ENCODE assay signal across 2 cellular contexts in the genomic region with DNA sequence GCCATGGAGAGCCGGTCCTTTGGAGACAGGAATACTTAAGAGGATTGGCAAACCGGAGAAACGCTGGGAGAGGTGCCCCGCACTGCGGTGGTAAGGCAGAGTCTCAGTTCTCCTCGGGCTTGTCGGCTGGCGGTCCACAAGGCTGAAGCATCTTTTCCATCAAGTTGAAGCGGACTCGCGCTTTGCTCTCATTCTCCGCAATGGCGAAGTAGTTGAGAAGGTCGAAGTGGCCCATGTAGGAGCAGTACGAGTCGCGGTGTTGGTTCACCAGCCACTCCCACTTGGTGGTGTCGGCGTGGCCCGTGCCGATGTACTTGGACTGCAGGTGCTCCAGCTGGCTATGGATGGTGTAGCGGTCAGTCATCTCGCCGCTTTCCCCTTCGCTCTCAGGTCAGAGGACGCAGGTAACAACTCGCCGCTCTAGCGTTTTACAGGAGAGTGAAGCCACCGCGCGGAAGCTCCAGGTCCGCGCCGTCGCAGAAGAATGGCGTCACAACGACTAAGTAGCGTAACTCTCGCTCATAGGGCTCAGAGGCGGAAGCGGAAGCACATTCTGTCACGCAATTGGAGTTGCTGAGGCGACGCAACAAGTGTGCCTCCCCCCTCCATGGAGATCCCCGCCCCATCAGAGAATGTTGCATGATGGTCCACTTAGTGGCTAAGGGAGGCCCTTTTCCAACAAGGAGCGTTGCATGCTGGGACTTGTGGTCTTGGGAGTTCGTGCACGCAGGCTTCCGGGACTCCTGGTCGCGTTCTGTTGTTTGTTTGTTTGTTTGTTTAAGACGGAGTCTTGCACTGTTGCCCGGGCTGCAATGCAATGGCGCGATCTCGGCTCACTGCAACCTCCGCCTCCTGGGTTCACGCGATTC.
TF ChIP-seq lines count a peak whose summit lies in the region.

A gene (minus strand): TSS at position 440 of the 869 bp plus-strand sequence. CDS start 76 bp downstream, at position 364.

TF ChIP-seq in HCT116, 20 proteins besides CTCF, POLR2A, EP300 and RAD21 (continued from another document):
- TF ChIP-seq, protein P1, sequence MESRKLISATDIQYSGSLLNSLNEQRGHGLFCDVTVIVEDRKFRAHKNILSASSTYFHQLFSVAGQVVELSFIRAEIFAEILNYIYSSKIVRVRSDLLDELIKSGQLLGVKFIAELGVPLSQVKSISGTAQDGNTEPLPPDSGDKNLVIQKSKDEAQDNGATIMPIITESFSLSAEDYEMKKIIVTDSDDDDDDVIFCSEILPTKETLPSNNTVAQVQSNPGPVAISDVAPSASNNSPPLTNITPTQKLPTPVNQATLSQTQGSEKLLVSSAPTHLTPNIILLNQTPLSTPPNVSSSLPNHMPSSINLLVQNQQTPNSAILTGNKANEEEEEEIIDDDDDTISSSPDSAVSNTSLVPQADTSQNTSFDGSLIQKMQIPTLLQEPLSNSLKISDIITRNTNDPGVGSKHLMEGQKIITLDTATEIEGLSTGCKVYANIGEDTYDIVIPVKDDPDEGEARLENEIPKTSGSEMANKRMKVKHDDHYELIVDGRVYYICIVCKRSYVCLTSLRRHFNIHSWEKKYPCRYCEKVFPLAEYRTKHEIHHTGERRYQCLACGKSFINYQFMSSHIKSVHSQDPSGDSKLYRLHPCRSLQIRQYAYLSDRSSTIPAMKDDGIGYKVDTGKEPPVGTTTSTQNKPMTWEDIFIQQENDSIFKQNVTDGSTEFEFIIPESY (IDR thresholded peaks at IDR 0.05; ENCODE audit: extremely low read depth, insufficient replicate concordance, low read length): peak; percentile 38
- TF ChIP-seq EZH2phosphoT487 (IDR thresholded peaks at IDR 0.05; ENCODE audit: borderline replicate concordance) (no peak), JUND (IDR thresholded peaks at IDR 0.05) (no peak), SRF (IDR thresholded peaks at IDR 0.05; ENCODE audit: low read depth) (peak; percentile 97), TCF7L2 (IDR thresholded peaks at IDR 0.05; ENCODE audit: borderline replicate concordance, extremely low read depth, insufficient read depth, insufficient read length) (peak; percentile 53), CBX3 (IDR thresholded peaks at IDR 0.05; ENCODE audit: low read depth) (peak; percentile 98), EGR1 (IDR thresholded peaks at IDR 0.05; ENCODE audit: low read depth) (no peak; the same call in 1 of the 2 replicates), FOSL1 (IDR thresholded peaks at IDR 0.05; ENCODE audit: low read depth) (no peak), SIN3A (IDR thresholded peaks at IDR 0.05; ENCODE audit: low read depth) (peak; percentile 97), ZFX (IDR thresholded peaks at IDR 0.05) (peak; percentile 14; the same call in 1 of the 2 replicates), CEBPB (IDR thresholded peaks at IDR 0.05; ENCODE audit: low read depth) (no peak), SP1 (IDR thresholded peaks at IDR 0.05; ENCODE audit: low read depth) (peak; percentile 100), YY1 (IDR thresholded peaks at IDR 0.05; ENCODE audit: extremely low read depth, insufficient replicate concordance, low read depth, low read length) (peak; percentile 65), ELF1 (IDR thresholded peaks at IDR 0.05; ENCODE audit: borderline replicate concordance, low read depth) (peak; percentile 100), EZH2 (IDR thresholded peaks at IDR 0.05) (no peak)
- TF ChIP-seq, protein P2, sequence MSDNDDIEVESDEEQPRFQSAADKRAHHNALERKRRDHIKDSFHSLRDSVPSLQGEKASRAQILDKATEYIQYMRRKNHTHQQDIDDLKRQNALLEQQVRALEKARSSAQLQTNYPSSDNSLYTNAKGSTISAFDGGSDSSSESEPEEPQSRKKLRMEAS (IDR thresholded peaks at IDR 0.05): peak; percentile 88
- TF ChIP-seq, protein P3, sequence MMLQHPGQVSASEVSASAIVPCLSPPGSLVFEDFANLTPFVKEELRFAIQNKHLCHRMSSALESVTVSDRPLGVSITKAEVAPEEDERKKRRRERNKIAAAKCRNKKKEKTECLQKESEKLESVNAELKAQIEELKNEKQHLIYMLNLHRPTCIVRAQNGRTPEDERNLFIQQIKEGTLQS (IDR thresholded peaks at IDR 0.05): no peak
- TF ChIP-seq, protein P4, sequence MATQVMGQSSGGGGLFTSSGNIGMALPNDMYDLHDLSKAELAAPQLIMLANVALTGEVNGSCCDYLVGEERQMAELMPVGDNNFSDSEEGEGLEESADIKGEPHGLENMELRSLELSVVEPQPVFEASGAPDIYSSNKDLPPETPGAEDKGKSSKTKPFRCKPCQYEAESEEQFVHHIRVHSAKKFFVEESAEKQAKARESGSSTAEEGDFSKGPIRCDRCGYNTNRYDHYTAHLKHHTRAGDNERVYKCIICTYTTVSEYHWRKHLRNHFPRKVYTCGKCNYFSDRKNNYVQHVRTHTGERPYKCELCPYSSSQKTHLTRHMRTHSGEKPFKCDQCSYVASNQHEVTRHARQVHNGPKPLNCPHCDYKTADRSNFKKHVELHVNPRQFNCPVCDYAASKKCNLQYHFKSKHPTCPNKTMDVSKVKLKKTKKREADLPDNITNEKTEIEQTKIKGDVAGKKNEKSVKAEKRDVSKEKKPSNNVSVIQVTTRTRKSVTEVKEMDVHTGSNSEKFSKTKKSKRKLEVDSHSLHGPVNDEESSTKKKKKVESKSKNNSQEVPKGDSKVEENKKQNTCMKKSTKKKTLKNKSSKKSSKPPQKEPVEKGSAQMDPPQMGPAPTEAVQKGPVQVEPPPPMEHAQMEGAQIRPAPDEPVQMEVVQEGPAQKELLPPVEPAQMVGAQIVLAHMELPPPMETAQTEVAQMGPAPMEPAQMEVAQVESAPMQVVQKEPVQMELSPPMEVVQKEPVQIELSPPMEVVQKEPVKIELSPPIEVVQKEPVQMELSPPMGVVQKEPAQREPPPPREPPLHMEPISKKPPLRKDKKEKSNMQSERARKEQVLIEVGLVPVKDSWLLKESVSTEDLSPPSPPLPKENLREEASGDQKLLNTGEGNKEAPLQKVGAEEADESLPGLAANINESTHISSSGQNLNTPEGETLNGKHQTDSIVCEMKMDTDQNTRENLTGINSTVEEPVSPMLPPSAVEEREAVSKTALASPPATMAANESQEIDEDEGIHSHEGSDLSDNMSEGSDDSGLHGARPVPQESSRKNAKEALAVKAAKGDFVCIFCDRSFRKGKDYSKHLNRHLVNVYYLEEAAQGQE (IDR thresholded peaks at IDR 0.05; ENCODE audit: low read depth): no peak

TF ChIP-seq in neural cell, 6 proteins besides CTCF, POLR2A, EP300 and RAD21 (continued from another document):
- TF ChIP-seq MXI1 (conservative IDR thresholded peaks at IDR 0.05; ENCODE audit: poor library complexity, severe bottlenecking): peak; percentile 96
- peak; percentile 53 for TF ChIP-seq SMC3 (conservative IDR thresholded peaks at IDR 0.05; ENCODE audit: poor library complexity)
- peak; percentile 97 for TF ChIP-seq POLR2AphosphoS5 (IDR thresholded peaks at IDR 0.05)
- no peak for TF ChIP-seq EZH2 (IDR thresholded peaks at IDR 0.05; ENCODE audit: borderline replicate concordance, insufficient read depth, low read length, poor library complexity, severe bottlenecking)
TF ChIP-seq in neural cell: peak in this region for 5.
